Comparison of ENCODE assay signal across 9 cellular contexts in genomic region chr1:235999259-235999925, GRCh38.
DNase-seq lines count a peak whose midpoint lies in the region; ATAC-seq, FAIRE-seq and TF ChIP-seq lines count a peak whose summit lies in the region.
"Had no signal": no experiment of that assay in that cellular context is flagged by ENCODE, and none has a peak within 500 bp of the region (broad histone marks: within the 10 kb centered on the region; RNA-seq: fewer than 3 reads in every experiment).

No MANE protein-coding gene starts in this region.

- H3K9me3 Mint-ChIP-seq in stimulated activated memory B cell treated with anti-CD40 and anti-IgM and Interleukin-4, amounts not matched to agents 10 μg/mL and 1 μg/mL and 100 μg/mL, for 72 hours: no peaks in the 10 kb centered on the region
- H3K9me3 Mint-ChIP-seq in Calu3 (ENCODE audit: low read depth, unreplicated experiment): no peaks in the 10 kb centered on the region

- peak; percentile 60 for FAIRE-seq in GM12892 (lab: Jason Lieb, UNC)

- H3K4me2 ChIP-seq in PC-9: peak overlapping the region; percentile 46

- H3K9me3 ChIP-seq in PC-9 (ENCODE audit: insufficient read depth, low read depth): no peaks in the 10 kb centered on the region
- H3K9me3 ChIP-seq in WERI-Rb-1 (ENCODE audit: severe bottlenecking): no peaks in the 10 kb centered on the region

- no peak overlapping the region; the same call in 1 of the 2 replicates for H2AFZ ChIP-seq in PC-9

- TF ChIP-seq POLR2A in GM12892 (IDR thresholded peaks at IDR 0.05; ENCODE audit: low read depth, low read length): no peak

- H3F3A ChIP-seq in PC-9 (ENCODE audit: insufficient read depth, low read depth): peaks cover 13% of the 10 kb centered on the region; the same call in 1 of the 2 replicates

- POLR2A ChIA-PET in PC-9 (lab: Charles Lee; ENCODE audit: unreplicated experiment): no interaction called here

- BruUV-seq in PC-9 (replicated peaks; lab: Mats Ljungman, UMichigan) (no TSS peak), Calu3 (replicated peaks; lab: Mats Ljungman, UMichigan) (no TSS peak)

- H3K4me1 ChIP-seq in PC-9 (replicated peaks; ENCODE audit: insufficient read depth): peaks cover 27% of the 10 kb centered on the region

- CTCF ChIA-PET in PC-9 (lab: Charles Lee) (interaction anchor here (1.5 kb wide), 1 partner anchor 27 kb away, joined by 10 read pairs; no protein-coding TSS in a partner anchor), Calu3 (lab: Charles Lee) (no interaction called here)

- H3K4me3 ChIP-seq in PC-9: no peak overlapping the region
- no peak overlapping the region for H3K4me3 ChIP-seq in WERI-Rb-1 (ENCODE audit: low read depth, low read length)

- H3K4me1 Mint-ChIP-seq in stimulated activated memory B cell treated with anti-CD40 and anti-IgM and Interleukin-4, amounts not matched to agents 10 μg/mL and 1 μg/mL and 100 μg/mL, for 72 hours: peaks cover 19% of the 10 kb centered on the region
- H3K4me1 Mint-ChIP-seq in Calu3 (ENCODE audit: low read depth, unreplicated experiment): no peaks in the 10 kb centered on the region

- no peaks in the 10 kb centered on the region for H3K79me2 ChIP-seq in PC-9 (ENCODE audit: low read depth)

- no peaks in the 10 kb centered on the region for H3K27me3 ChIP-seq in PC-9 (ENCODE audit: insufficient read depth, low read depth)
- no peaks in the 10 kb centered on the region for H3K27me3 ChIP-seq in WERI-Rb-1 (ENCODE audit: insufficient read depth, low read depth, severe bottlenecking)

- DNase-seq in GM12892 (ENCODE audit: insufficient read length): peak; percentile 28
- peak; percentile 55 to 83 for DNase-seq in PC-9
- peak; percentile 57 for DNase-seq in activated gamma-delta T cell treated with anti-CD3 and anti-CD28 coated beads, Interleukin-2, amount 50 U/mL, for 16 hours (ENCODE audit: low read depth)
- peak; percentile 15 for DNase-seq in kidney glomerular epithelial cell (lab: John Stamatoyannopoulos, UW)
- DNase-seq in WERI-Rb-1: no peak
- no peak for DNase-seq in Calu3

- H4K20me1 ChIP-seq in PC-9 (ENCODE audit: insufficient read depth): no peaks in the 10 kb centered on the region

- H3K36me3 Mint-ChIP-seq in stimulated activated memory B cell treated with anti-CD40 and anti-IgM and Interleukin-4, amounts not matched to agents 10 μg/mL and 1 μg/mL and 100 μg/mL, for 72 hours: no peaks in the 10 kb centered on the region
- H3K36me3 Mint-ChIP-seq in Calu3 (ENCODE audit: insufficient read depth, unreplicated experiment): no peaks in the 10 kb centered on the region

- H3K27ac Mint-ChIP-seq in stimulated activated memory B cell treated with anti-CD40 and anti-IgM and Interleukin-4, amounts not matched to agents 10 μg/mL and 1 μg/mL and 100 μg/mL, for 72 hours: peak overlapping the region; percentile 55
- H3K27ac Mint-ChIP-seq in Calu3 (ENCODE audit: unreplicated experiment): no peak overlapping the region

- no peaks in the 10 kb centered on the region for H3K27me3 Mint-ChIP-seq in stimulated activated memory B cell treated with anti-CD40 and anti-IgM and Interleukin-4, amounts not matched to agents 10 μg/mL and 1 μg/mL and 100 μg/mL, for 72 hours
- H3K27me3 Mint-ChIP-seq in Calu3 (ENCODE audit: unreplicated experiment): peaks cover 7% of the 10 kb centered on the region

- intact Hi-C loops in PC-9 (cut with micrococcal nuclease; ENCODE audit: unreplicated experiment) (no loop called here), Calu3 (cut with micrococcal nuclease; ENCODE audit: unreplicated experiment) (no loop called here)

- no peaks in the 10 kb centered on the region for H3K9me2 ChIP-seq in PC-9 (ENCODE audit: insufficient read depth)

- TF ChIP-seq CTCF in PC-9 (conservative IDR thresholded peaks at IDR 0.05) (no peak), WERI-Rb-1 (IDR thresholded peaks at IDR 0.05; ENCODE audit: low read depth, low read length) (no peak), Calu3 (IDR thresholded peaks at IDR 0.05; ENCODE audit: unreplicated experiment) (no peak)

- peak; percentile 76 for ATAC-seq in HG02588 (IDR thresholded peaks at IDR 0.05; ENCODE audit: unreplicated experiment)
- ATAC-seq in stimulated activated memory B cell treated with anti-CD40 and anti-IgM and Interleukin-4, amounts not matched to agents 10 μg/mL and 1 μg/mL and 100 μg/mL, for 72 hours: peak; percentile 88

- H3K27ac ChIP-seq in PC-9: peak overlapping the region; percentile 85
- no peak overlapping the region for H3K27ac ChIP-seq in WERI-Rb-1
- H3K27ac ChIP-seq: VCaP had no signal

- H3K36me3 ChIP-seq in PC-9 (ENCODE audit: low read depth) (no peaks in the 10 kb centered on the region), WERI-Rb-1 (no peaks in the 10 kb centered on the region)

- peak overlapping the region; percentile 15 for H3K4me3 Mint-ChIP-seq in stimulated activated memory B cell treated with anti-CD40 and anti-IgM and Interleukin-4, amounts not matched to agents 10 μg/mL and 1 μg/mL and 100 μg/mL, for 72 hours
- no peak overlapping the region for H3K4me3 Mint-ChIP-seq in Calu3 (ENCODE audit: low read depth, unreplicated experiment)

Comparison
In these comparisons a context has a peak if more than half of its experiments do, and no peak if none do; other contexts are left out.
1. DNase-seq: peak in GM12892 (single experiment), PC-9 (2 of 2), activated gamma-delta T cell treated with anti-CD3 and anti-CD28 coated beads, Interleukin-2, amount 50 U/mL, for 16 hours (single experiment) and kidney glomerular epithelial cell (single experiment); none in WERI-Rb-1 (single experiment) and Calu3 (single experiment).